Comparison of ENCODE assay signal across 9 cellular contexts in the genomic region with DNA sequence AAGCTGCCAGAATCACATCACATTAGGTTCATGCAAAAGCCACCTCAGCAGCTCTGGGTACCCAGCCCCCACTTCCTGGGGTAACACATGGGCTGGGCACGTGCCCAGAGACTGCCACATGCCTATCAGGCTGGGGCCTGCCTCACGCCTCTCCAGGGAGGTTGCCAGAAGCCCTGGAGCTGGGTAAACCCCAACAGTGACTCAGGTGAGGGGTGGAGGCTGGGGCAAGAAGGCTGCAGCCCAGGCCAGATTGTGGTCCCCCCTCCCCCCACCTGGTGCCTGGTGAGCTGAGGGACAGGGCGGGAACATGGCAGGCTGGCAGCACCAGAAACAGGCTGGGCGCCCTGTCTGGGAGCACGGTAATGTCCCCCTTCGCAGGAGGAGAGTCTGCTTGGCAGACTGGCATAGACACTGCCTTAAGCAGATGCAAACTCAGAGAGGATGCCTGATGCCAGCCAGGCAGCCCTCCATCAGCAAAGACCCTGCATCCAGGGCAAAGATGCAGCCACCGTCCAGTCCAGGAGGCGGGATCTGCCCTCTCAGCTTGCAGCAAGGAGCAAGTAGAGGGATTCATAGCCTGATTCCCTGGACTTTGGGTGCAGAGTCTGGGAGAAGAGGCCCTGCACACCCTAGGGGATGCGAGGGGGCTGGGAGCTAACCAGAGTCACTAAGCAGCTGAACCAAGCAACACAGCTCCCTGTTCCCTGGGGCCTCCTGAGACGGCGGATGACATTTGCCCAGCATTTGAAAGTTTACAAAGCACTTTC. TPM values are rescaled to one million over a fixed set of nuclear protein-coding genes. Genes with fewer than 3 reads are reported as not detected.
DNase-seq lines count a peak whose midpoint lies in the region; ATAC-seq lines count a peak whose summit lies in the region.
"Had no signal": no experiment of that assay in that cellular context is flagged by ENCODE, and none has a peak within 500 bp of the region (broad histone marks: within the 10 kb centered on the region; RNA-seq: fewer than 3 reads in every experiment).

No MANE protein-coding gene starts in this region.

- no peak overlapping the region for H3K9ac ChIP-seq in mesenchymal stem cell (ENCODE audit: low read length)

- H3K4me2 ChIP-seq in mesenchymal stem cell (ENCODE audit: low read length, poor library complexity, severe bottlenecking) = no peak overlapping the region

- POLR2A ChIA-PET in naive thymus-derived CD8-positive, alpha-beta T cell (lab: Charles Lee) = no interaction called here

- no peak overlapping the region for H3K23ac ChIP-seq in mesenchymal stem cell (ENCODE audit: low read length in 2 of 2)

- DNase-seq in ELR (ENCODE audit: low read depth) (peak; percentile 49), NCI-H2171 treated with DMSO at 0.1 percent for 48 hours (lab: John Stamatoyannopoulos, UW) (peak; percentile 97), nucleus accumbens (lab: John Stamatoyannopoulos, UW) (no peak), NCI-H1092 treated with DMSO at 0.1 percent for 48 hours (lab: John Stamatoyannopoulos, UW) (no peak), mesenchymal stem cell (no peak), LoVo (ENCODE audit: low spot score) (no peak)
- DNase-seq in activated naive CD4-positive, alpha-beta T cell treated with Interleukin-2 at 50 U/mL for 16 hours = peak; percentile 41
- peak; percentile 15 to 80 (median 38) for DNase-seq in naive thymus-derived CD8-positive, alpha-beta T cell
- DNase-seq: NCI-H526 had no signal

- peak overlapping the region in 4 of 10 donors; percentile 16 to 66 (median 41) for H3K27ac Mint-ChIP-seq in naive thymus-derived CD8-positive, alpha-beta T cell

- no peak overlapping the region for H3K4ac ChIP-seq in mesenchymal stem cell (ENCODE audit: low read depth in 1 of 2, low read length in 2 of 2)

- peaks cover 9 to 12% (median 11%) of the 10 kb centered on the region in 4 donors for H3K4me1 Mint-ChIP-seq in naive thymus-derived CD8-positive, alpha-beta T cell

- peak overlapping the region in 1 of 2 experiments; percentile 12 for H3K18ac ChIP-seq in mesenchymal stem cell (ENCODE audit: low read depth in 1 of 2, low read length in 2 of 2)

- H3K27me3 Mint-ChIP-seq in naive thymus-derived CD8-positive, alpha-beta T cell = peaks cover 2 to 12% (median 8%) of the 10 kb centered on the region in 5 donors

- no peaks in the 10 kb centered on the region for H3K9me3 ChIP-seq in mesenchymal stem cell (ENCODE audit: control insufficient read depth, low read length)

- H2BK120ac ChIP-seq in mesenchymal stem cell (ENCODE audit: low read depth, low read length) = no peak overlapping the region

- no peak overlapping the region for H3K4me3 Mint-ChIP-seq in naive thymus-derived CD8-positive, alpha-beta T cell

- no peak overlapping the region for H2AFZ ChIP-seq in mesenchymal stem cell (ENCODE audit: low read depth, low read length)

- no peak overlapping the region for H2BK15ac ChIP-seq in mesenchymal stem cell (ENCODE audit: low read depth, poor library complexity, severe bottlenecking)

- H2AK5ac ChIP-seq in mesenchymal stem cell (ENCODE audit: low read length, severe bottlenecking) = no peak overlapping the region

- H4K8ac ChIP-seq in mesenchymal stem cell (ENCODE audit: low read length) = no peak overlapping the region

- peaks cover 3% of the 10 kb centered on the region for H3K4me1 ChIP-seq in mesenchymal stem cell (ENCODE audit: control insufficient read depth, insufficient read depth, low read depth, low read length)

- ATAC-seq in naive thymus-derived CD8-positive, alpha-beta T cell = peak; percentile 98

- H2BK5ac ChIP-seq in mesenchymal stem cell (ENCODE audit: low read depth, low read length, poor library complexity, severe bottlenecking) = no peak overlapping the region

- H3K27me3 ChIP-seq in mesenchymal stem cell (ENCODE audit: control insufficient read depth in 1 of 2, insufficient read depth in 1 of 2, low read length in 2 of 2) = peaks cover 74 to 85% of the 10 kb centered on the region in 2 experiments

- H4K91ac ChIP-seq in mesenchymal stem cell (ENCODE audit: low read length) = no peak overlapping the region

- no peaks in the 10 kb centered on the region for H3K36me3 ChIP-seq in mesenchymal stem cell (ENCODE audit: control insufficient read depth in 1 of 2, insufficient read depth in 2 of 2, low read depth in 1 of 2, low read length in 2 of 2)

- peak overlapping the region in 1 of 2 experiments; percentile 64 for H3K14ac ChIP-seq in mesenchymal stem cell (ENCODE audit: low read length in 2 of 2)

- no peak overlapping the region for H3K4me3 ChIP-seq in mesenchymal stem cell (ENCODE audit: insufficient read depth in 1 of 2, low read depth in 1 of 2, low read length in 2 of 2)

- no peaks in the 10 kb centered on the region for H3K79me1 ChIP-seq in mesenchymal stem cell (replicated peaks; ENCODE audit: low read length, poor library complexity, severe bottlenecking)

- 83% methylated on average over 11 of the region's 11 CpGs for WGBS in mesenchymal stem cell

- H3K27ac ChIP-seq in mesenchymal stem cell (ENCODE audit: low read length, poor library complexity, severe bottlenecking) = no peak overlapping the region

- H3K9me3 Mint-ChIP-seq in naive thymus-derived CD8-positive, alpha-beta T cell = no peaks in the 10 kb centered on the region

- no peaks in the 10 kb centered on the region for H3K36me3 Mint-ChIP-seq in naive thymus-derived CD8-positive, alpha-beta T cell

- peak overlapping the region in 1 of 2 experiments; percentile 6 for H2BK12ac ChIP-seq in mesenchymal stem cell (ENCODE audit: low read length in 2 of 2)

RNA-seq across cellular contexts. Expression of gene NGFR, which starts 28.8 kb away (rescaled TPM):
- total RNA-seq in naive thymus-derived CD8-positive, alpha-beta T cell = under 1 TPM in 1 of 2 experiments, not detected in 1; 0.47 TPM
- not detected for polyA plus RNA-seq in naive thymus-derived CD8-positive, alpha-beta T cell
- polyA plus RNA-seq in mesenchymal stem cell (2013, experiment 1 of 2) = 12.1 TPM
- polyA plus RNA-seq in mesenchymal stem cell (2013, experiment 2 of 2) = 11.7 TPM

RNA-seq across cellular contexts. Expression of gene NXPH3, which starts 51.8 kb away (rescaled TPM):
- not detected for total RNA-seq in naive thymus-derived CD8-positive, alpha-beta T cell
- not detected for polyA plus RNA-seq in naive thymus-derived CD8-positive, alpha-beta T cell
- polyA plus RNA-seq in mesenchymal stem cell (2013, experiment 1 of 2) = 0.01 TPM
- 0.12 TPM for polyA plus RNA-seq in mesenchymal stem cell (2013, experiment 2 of 2)

Comparison
In these comparisons a context has a peak if more than half of its experiments do, and no peak if none do; other contexts are left out.
1. DNase-seq: peak in ELR (single experiment), NCI-H2171 treated with DMSO at 0.1 percent for 48 hours (single experiment), activated naive CD4-positive, alpha-beta T cell treated with Interleukin-2 at 50 U/mL for 16 hours (single experiment) and naive thymus-derived CD8-positive, alpha-beta T cell (10 of 10); none in nucleus accumbens (0 of 56), NCI-H1092 treated with DMSO at 0.1 percent for 48 hours (single experiment), mesenchymal stem cell (single experiment) and LoVo (single experiment).